ENCODE assay signal across 8 cellular contexts in genomic region chr17:76265624-76266243, GRCh38. TPM values are rescaled to one million over a fixed set of nuclear protein-coding genes. Genes with fewer than 3 reads are reported as not detected.
DNase-seq lines count a peak whose midpoint lies in the region; ATAC-seq and TF ChIP-seq lines count a peak whose summit lies in the region.

No MANE protein-coding gene starts in this region.

- H3K4me1 Mint-ChIP-seq in endothelial cell (ENCODE audit: unreplicated experiment) = peaks cover 50% of the 10 kb centered on the region

- DNase-seq in ELR (ENCODE audit: low read depth) (peak; percentile 69), LoVo (ENCODE audit: low spot score) (peak; percentile 53), endothelial cell (ENCODE audit: low spot score) (peak; percentile 65), mucosa of gallbladder (ENCODE audit: low spot score) (peak; percentile 60), upper lobe of left lung (peak; percentile 63 to 93), cerebellar cortex (ENCODE audit: low spot score) (no peak)
- DNase-seq in activated CD8-positive, alpha-beta memory T cell treated with anti-CD3 and anti-CD28 coated beads for 24 hours = peak; percentile 80

- no peak for TF ChIP-seq EP300 in upper lobe of left lung (IDR thresholded peaks at IDR 0.05)

- peak overlapping the region; percentile 94 for H3K4me3 Mint-ChIP-seq in endothelial cell (ENCODE audit: unreplicated experiment)

- no peaks in the 10 kb centered on the region for H3K9me3 ChIP-seq in upper lobe of left lung

- H3K27me3 ChIP-seq in upper lobe of left lung = no peaks in the 10 kb centered on the region

- H3K4me3 ChIP-seq in upper lobe of left lung = peak overlapping the region; percentile 89 to 100 (median 96)

- H3K27ac Mint-ChIP-seq in endothelial cell (ENCODE audit: unreplicated experiment) = no peak overlapping the region

- peaks cover 26% of the 10 kb centered on the region for H3K27me3 Mint-ChIP-seq in endothelial cell (ENCODE audit: unreplicated experiment)

- H3K27ac ChIP-seq in upper lobe of left lung = peak overlapping the region; percentile 94 to 100 (median 96)

- H3K36me3 Mint-ChIP-seq in endothelial cell (ENCODE audit: low read depth, unreplicated experiment) = peaks cover 4% of the 10 kb centered on the region

- H3K36me3 ChIP-seq in upper lobe of left lung = peaks cover 2 to 20% (median 16%) of the 10 kb centered on the region in 4 donors

- no peak for ATAC-seq in upper lobe of left lung (ENCODE audit: low FRiP score in 2 of 2)
- ATAC-seq in GM19035 (IDR thresholded peaks at IDR 0.05; ENCODE audit: unreplicated experiment) = no peak

- TF ChIP-seq CTCF in endothelial cell (IDR thresholded peaks at IDR 0.05; ENCODE audit: unreplicated experiment) (no peak), upper lobe of left lung (IDR thresholded peaks at IDR 0.05) (peak in 1 of 6 experiments; percentile 12)

- peak in 1 of 4 donors; percentile 36 for TF ChIP-seq POLR2A in upper lobe of left lung (IDR thresholded peaks at IDR 0.05)

- 0 to 2% methylated on average over 13 to 34 of the region's 76 CpGs for WGBS in upper lobe of left lung, 2 donors

- no peaks in the 10 kb centered on the region for H3K9me3 Mint-ChIP-seq in endothelial cell (ENCODE audit: unreplicated experiment)

- H3K4me1 ChIP-seq in upper lobe of left lung = peaks cover 72 to 80% (median 75%) of the 10 kb centered on the region in 4 donors

RNA-seq across cellular contexts. Expression of gene UBALD2, which starts 0.6 kb away (rescaled TPM):
- total RNA-seq in endothelial cell (ENCODE audit: unreplicated experiment) = 90.4 TPM
- total RNA-seq in mucosa of gallbladder = 109 TPM
- total RNA-seq in upper lobe of left lung = 10 to 100 TPM in 5 of 6 donors, 1 to 10 TPM in 1; 8.4 to 74.9 (median 26.8) TPM

RNA-seq across cellular contexts. Expression of gene RNF157, which starts 25.4 kb away (rescaled TPM):
- 18.7 TPM for total RNA-seq in endothelial cell (ENCODE audit: unreplicated experiment)
- total RNA-seq in mucosa of gallbladder = 3.3 TPM
- 10 to 100 TPM in 1 of 6 donors, 1 to 10 TPM in 5; 1.1 to 14.7 (median 2.5) TPM for total RNA-seq in upper lobe of left lung

RNA-seq across cellular contexts. Expression of gene QRICH2, which starts 42.3 kb away (rescaled TPM):
- 15.0 TPM for total RNA-seq in endothelial cell (ENCODE audit: unreplicated experiment)
- 3.8 TPM for total RNA-seq in mucosa of gallbladder
- 1 to 10 TPM; 1.7 to 9.4 (median 2.8) TPM for total RNA-seq in upper lobe of left lung
